24 cellular contexts compared by ENCODE assay signal in genomic region chrX:91137881-91138280, GRCh38.
"Had no signal": no experiment of that assay in that cellular context is flagged by ENCODE, and none has a peak within 500 bp of the region (broad histone marks: within the 10 kb centered on the region; RNA-seq: fewer than 3 reads in every experiment).

No MANE protein-coding gene starts in this region.

- H3K27ac ChIP-seq: HL-60, KMS-11, RWPE1 had no signal

- H3K9me3 ChIP-seq: SK-N-SH had no signal

- ATAC-seq: K562, Panc1, PC-3, T-cell had no signal

- DNase-seq: Kasumi-1, MV-4-11, NCI-H1048, NCI-H1105, NCI-H1436 treated with DMSO at 0.1 percent for 48 hours, NCI-H1694, NCI-H187 treated with DMSO at 0.1 percent for 48 hours, NCI-H2029 treated with DMSO at 0.1 percent for 48 hours, NCI-H2107, NCI-H2171 treated with DMSO at 0.1 percent for 48 hours, NCI-H345, NCI-H446 treated with DMSO at 0.1 percent for 48 hours, NCI-H524 treated with DMSO at 0.1 percent for 48 hours, NCI-H774, PC-3, SHP77, SK-N-SH, SW 1271, T-cell had no signal

- H3K4me3 ChIP-seq: K562 had no signal
